Comparison of ENCODE assay signal across 9 cellular contexts in genomic region chr3:128620268-128620691, GRCh38. TPM values are rescaled to one million over a fixed set of nuclear protein-coding genes. Genes with fewer than 3 reads are reported as not detected.
DNase-seq lines count a peak whose midpoint lies in the region; ATAC-seq and TF ChIP-seq lines count a peak whose summit lies in the region.
"Had no signal": no experiment of that assay in that cellular context is flagged by ENCODE, and none has a peak within 500 bp of the region (broad histone marks: within the 10 kb centered on the region; RNA-seq: fewer than 3 reads in every experiment).

No MANE protein-coding gene starts in this region.

- no peak overlapping the region for H3K4me3 ChIP-seq in CD4-positive, alpha-beta memory T cell (ENCODE audit: low read length in 2 of 2)
- H3K4me3 ChIP-seq in GM12875 (ENCODE audit: low read depth, low read length) = no peak overlapping the region

- intact Hi-C loops in CD4-positive, alpha-beta memory T cell (cut with micrococcal nuclease) = no loop called here

- no peak for DNase-seq in CD4-positive, alpha-beta memory T cell
- peak; percentile 74 for DNase-seq in UCSD-AML1 (lab: John Stamatoyannopoulos, UW; ENCODE audit: unreplicated experiment)
- DNase-seq in memory B cell (ENCODE audit: low spot score in 2 of 2) = no peak
- DNase-seq in activated gamma-delta T cell treated with Interleukin-2 at 50 U/mL for 16 hours = no peak
- DNase-seq in AG20443 (ENCODE audit: low spot score) = no peak
- DNase-seq in NCI-H526 treated with DMSO at 0.1 percent for 48 hours (lab: John Stamatoyannopoulos, UW) = no peak
- DNase-seq: foreskin melanocyte, NCI-H1930 had no signal

- H3K27ac Mint-ChIP-seq in CD4-positive, alpha-beta memory T cell = peak overlapping the region in 5 of 7 donors; percentile 6 to 93 (median 58)
- peak overlapping the region; percentile 76 for H3K27ac Mint-ChIP-seq in memory B cell

- 0 out of 2 replicates have a peak, but pooled peaks have one; percentile 6 for TF ChIP-seq CTCF in GM12875 (IDR thresholded peaks at IDR 0.05; ENCODE audit: borderline replicate concordance, insufficient read depth, low read depth, low read length)

- H3K4me1 ChIP-seq in CD4-positive, alpha-beta memory T cell (ENCODE audit: insufficient read depth, low read length) = peaks cover 23% of the 10 kb centered on the region

- H3K36me3 Mint-ChIP-seq in CD4-positive, alpha-beta memory T cell = peaks cover 31 to 67% of the 10 kb centered on the region in 2 donors
- peaks cover 22% of the 10 kb centered on the region for H3K36me3 Mint-ChIP-seq in memory B cell

- no peaks in the 10 kb centered on the region for H3K27me3 Mint-ChIP-seq in CD4-positive, alpha-beta memory T cell
- H3K27me3 Mint-ChIP-seq in memory B cell = no peaks in the 10 kb centered on the region

- peaks cover 49% of the 10 kb centered on the region for H3K36me3 ChIP-seq in CD4-positive, alpha-beta memory T cell (ENCODE audit: insufficient read depth, low read length)

- H3K27ac ChIP-seq in CD4-positive, alpha-beta memory T cell (ENCODE audit: low read depth, low read length) = no peak overlapping the region

- POLR2A ChIA-PET in CD4-positive, alpha-beta memory T cell (lab: Charles Lee; ENCODE audit: partially characterized antibody) = interaction anchor here (1.4 to 3.4 kb wide), 2 partner anchors 30 to 61 kb away, joined by 5 to 26 read pairs; partner anchors contain the start of gene RPN1

- H3K9me3 Mint-ChIP-seq in CD4-positive, alpha-beta memory T cell = no peaks in the 10 kb centered on the region
- H3K9me3 Mint-ChIP-seq in memory B cell = no peaks in the 10 kb centered on the region

- CTCF ChIA-PET in CD4-positive, alpha-beta memory T cell (lab: Charles Lee; ENCODE audit: partially characterized antibody) = interaction anchor here (0.7 to 2.0 kb wide), 8 partner anchors 9 to 184 kb away, joined by 3 to 9 read pairs (median 3); no protein-coding TSS in a partner anchor

- no peak overlapping the region for H3K4me3 Mint-ChIP-seq in CD4-positive, alpha-beta memory T cell
- H3K4me3 Mint-ChIP-seq in memory B cell = no peak overlapping the region

- peaks cover 17 to 36% (median 24%) of the 10 kb centered on the region in 4 donors for H3K4me1 Mint-ChIP-seq in CD4-positive, alpha-beta memory T cell
- H3K4me1 Mint-ChIP-seq in memory B cell = peaks cover 30% of the 10 kb centered on the region

- ATAC-seq in memory B cell (ENCODE audit: low read depth) = no peak

- no peaks in the 10 kb centered on the region for H3K9me3 ChIP-seq in CD4-positive, alpha-beta memory T cell (ENCODE audit: control insufficient read depth in 1 of 2, low read length in 2 of 2)

- no peaks in the 10 kb centered on the region for H3K27me3 ChIP-seq in CD4-positive, alpha-beta memory T cell (ENCODE audit: insufficient read depth, low read length)

RNA-seq across cellular contexts. Expression of gene RPN1, which starts 30.3 kb away (rescaled TPM):
- 100 to 1,000 TPM; 121 to 127 TPM for total RNA-seq in CD4-positive, alpha-beta memory T cell
- polyA plus RNA-seq in CD4-positive, alpha-beta memory T cell = 100 to 1,000 TPM; 249 to 320 TPM
